In the genomic region with DNA sequence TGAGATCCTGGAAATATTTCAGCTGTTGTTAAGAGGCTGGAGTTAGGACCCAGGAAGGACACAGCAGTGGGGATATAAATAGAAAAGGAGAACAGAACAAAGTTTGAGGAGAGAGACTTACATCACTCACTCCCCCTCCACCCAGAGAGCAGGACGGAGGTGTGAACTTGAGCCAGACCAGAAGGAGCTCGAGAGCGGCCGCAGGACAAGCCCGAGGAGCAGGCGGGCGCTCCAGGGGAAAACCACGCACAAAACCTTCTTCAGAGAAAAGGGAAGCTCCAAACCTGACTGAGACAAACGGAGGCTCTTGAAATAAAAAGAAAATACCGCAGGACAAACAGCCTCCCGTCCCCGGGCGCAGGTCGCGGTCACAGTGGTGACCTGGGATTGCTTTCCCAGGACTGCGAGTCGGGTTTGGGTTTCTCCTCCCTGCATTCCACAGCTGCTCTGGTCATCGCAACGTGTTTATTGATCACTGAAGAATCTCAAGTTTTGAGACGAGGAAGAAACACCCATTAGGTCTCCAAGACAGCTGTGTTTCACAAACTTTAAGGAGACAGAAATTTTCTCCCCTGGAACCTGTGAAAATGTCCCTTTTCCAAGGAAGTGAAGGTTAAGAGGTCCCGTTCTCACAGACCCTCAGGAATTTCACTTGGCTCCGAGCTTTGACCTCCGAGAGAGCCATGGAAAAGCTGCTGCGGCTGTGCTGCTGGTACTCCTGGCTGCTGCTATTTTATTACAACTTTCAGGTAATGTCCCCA, we compare ENCODE assay signal across 9 cellular contexts. TPM values are rescaled to one million over a fixed set of nuclear protein-coding genes. Genes with fewer than 3 reads are reported as not detected.
DNase-seq lines count a peak whose midpoint lies in the region; ATAC-seq and TF ChIP-seq lines count a peak whose summit lies in the region.
"Had no signal": no experiment of that assay in that cellular context is flagged by ENCODE, and none has a peak within 500 bp of the region (broad histone marks: within the 10 kb centered on the region; RNA-seq: fewer than 3 reads in every experiment).

A gene (plus strand): TSS at position 125 of the 761 bp plus-strand sequence. CDS start 559 bp downstream, at position 684.

- no peak within 1 kb of the TSS for H2AK5ac ChIP-seq in mesenchymal stem cell (ENCODE audit: low read length, severe bottlenecking)

- no peak within 1 kb of the TSS for H2BK12ac ChIP-seq in mesenchymal stem cell (ENCODE audit: low read length in 2 of 2)

- no peak within 1 kb of the TSS for H3K27ac ChIP-seq in colonic mucosa
- no peak within 1 kb of the TSS for H3K27ac ChIP-seq in mesenchymal stem cell (ENCODE audit: low read length, poor library complexity, severe bottlenecking)
- peak within 1 kb of the TSS; percentile 57 to 91 (median 73) for H3K27ac ChIP-seq in tibial nerve

- H3K4me2 ChIP-seq in mesenchymal stem cell (ENCODE audit: low read length, poor library complexity, severe bottlenecking) = no peak within 1 kb of the TSS

- peak within 1 kb of the TSS; percentile 29 for H4K8ac ChIP-seq in mesenchymal stem cell (ENCODE audit: low read length)

- TF ChIP-seq CTCF in colonic mucosa (IDR thresholded peaks at IDR 0.05) (no peak), tibial nerve (IDR thresholded peaks at IDR 0.05) (no peak), natural killer cell (IDR thresholded peaks at IDR 0.05) (no peak)

- H3K4me1 ChIP-seq in colonic mucosa = no peaks in the 10 kb centered on the region
- H3K4me1 ChIP-seq in mesenchymal stem cell (ENCODE audit: control insufficient read depth, insufficient read depth, low read depth, low read length) = no peaks in the 10 kb centered on the region
- H3K4me1 ChIP-seq in tibial nerve = peaks cover 0 to 34% (median 0%) of the 10 kb centered on the region in 4 donors

- peak; percentile 71 to 88 for TF ChIP-seq POLR2A in tibial nerve (IDR thresholded peaks at IDR 0.05)

- H2AFZ ChIP-seq in mesenchymal stem cell (ENCODE audit: low read depth, low read length) = no peak within 1 kb of the TSS

- peak in 1 of 2 donors; percentile 96 for TF ChIP-seq EP300 in tibial nerve (IDR thresholded peaks at IDR 0.05)

- DNase-seq in colonic mucosa (peak; percentile 36), mesenchymal stem cell (peak; percentile 59), tibial nerve (ENCODE audit: low spot score in 2 of 2) (peak; percentile 80 to 87), natural killer cell (no peak), cerebellum (ENCODE audit: low spot score) (no peak)
- DNase-seq in activated T-helper 2 cell treated with anti-CD3 and anti-CD28 coated beads, Interferon-gamma antibody, Interleukin-2, Interleukin-4, amounts not matched to agents 10 μg/mL and 5 μg/mL and 100 μg/mL, durations not matched to agents 14 hours and 24 hours and 36 hours (ENCODE audit: low spot score) = no peak

- no peak within 1 kb of the TSS for H3K14ac ChIP-seq in mesenchymal stem cell (ENCODE audit: low read length in 2 of 2)

- no peak within 1 kb of the TSS for H2BK5ac ChIP-seq in mesenchymal stem cell (ENCODE audit: low read depth, low read length, poor library complexity, severe bottlenecking)

- no peaks in the 10 kb centered on the region for H3K9me3 Mint-ChIP-seq in activated T-helper 2 cell treated with anti-CD3 and anti-CD28 coated beads, Interferon-gamma antibody, Interleukin-2, Interleukin-4, amounts not matched to agents 10 μg/mL and 5 μg/mL and 100 μg/mL, durations not matched to agents 14 hours and 24 hours and 36 hours
- H3K9me3 Mint-ChIP-seq in natural killer cell = no peaks in the 10 kb centered on the region
- H3K9me3 Mint-ChIP-seq: central memory CD8-positive, alpha-beta T cell had no signal

- intact Hi-C loops in colonic mucosa (cut with DNase I) = no loop called here
- intact Hi-C loops in activated T-helper 2 cell treated with anti-CD3 and anti-CD28 coated beads, Interferon-gamma antibody, Interleukin-2, Interleukin-4, amounts not matched to agents 10 μg/mL and 5 μg/mL and 100 μg/mL, durations not matched to agents 14 hours and 24 hours and 36 hours (cut with micrococcal nuclease) = no loop called here
- intact Hi-C loops in natural killer cell (cut with micrococcal nuclease) = no loop called here

- 3% methylated on average over 24 of the region's 24 CpGs for WGBS in mesenchymal stem cell
- 3 to 7% methylated on average over 24 of the region's 24 CpGs for WGBS in tibial nerve, 2 donors

- H3K4ac ChIP-seq in mesenchymal stem cell (ENCODE audit: low read depth in 1 of 2, low read length in 2 of 2) = no peak within 1 kb of the TSS

- H3K18ac ChIP-seq in mesenchymal stem cell (ENCODE audit: low read depth in 1 of 2, low read length in 2 of 2) = no peak within 1 kb of the TSS

- no peaks in the 10 kb centered on the region for H3K79me1 ChIP-seq in mesenchymal stem cell (replicated peaks; ENCODE audit: low read length, poor library complexity, severe bottlenecking)

- no peak within 1 kb of the TSS for H4K91ac ChIP-seq in mesenchymal stem cell (ENCODE audit: low read length)

- H3K4me3 ChIP-seq in colonic mucosa = peak within 1 kb of the TSS; percentile 13
- peak within 1 kb of the TSS in 1 of 2 experiments; percentile 82 for H3K4me3 ChIP-seq in mesenchymal stem cell (ENCODE audit: insufficient read depth in 1 of 2, low read depth in 1 of 2, low read length in 2 of 2)
- peak within 1 kb of the TSS; percentile 27 to 65 (median 45) for H3K4me3 ChIP-seq in tibial nerve

- H3K23ac ChIP-seq in mesenchymal stem cell (ENCODE audit: low read length in 2 of 2) = no peak within 1 kb of the TSS

- peaks cover 21% of the 10 kb centered on the region for H3K27me3 Mint-ChIP-seq in activated T-helper 2 cell treated with anti-CD3 and anti-CD28 coated beads, Interferon-gamma antibody, Interleukin-2, Interleukin-4, amounts not matched to agents 10 μg/mL and 5 μg/mL and 100 μg/mL, durations not matched to agents 14 hours and 24 hours and 36 hours (ENCODE audit: low read depth)
- peaks cover 14 to 15% of the 10 kb centered on the region in 2 donors for H3K27me3 Mint-ChIP-seq in natural killer cell (ENCODE audit: low read depth in 2 of 2)

- H3K4me1 Mint-ChIP-seq in activated T-helper 2 cell treated with anti-CD3 and anti-CD28 coated beads, Interferon-gamma antibody, Interleukin-2, Interleukin-4, amounts not matched to agents 10 μg/mL and 5 μg/mL and 100 μg/mL, durations not matched to agents 14 hours and 24 hours and 36 hours (ENCODE audit: low read depth) = no peaks in the 10 kb centered on the region
- H3K4me1 Mint-ChIP-seq in natural killer cell = peaks cover 6% of the 10 kb centered on the region in 2 donors
- H3K4me1 Mint-ChIP-seq: central memory CD8-positive, alpha-beta T cell had no signal

- ATAC-seq in HG02610 (IDR thresholded peaks at IDR 0.05; ENCODE audit: unreplicated experiment) = peak; percentile 49
- no peak for ATAC-seq in natural killer cell
- no peak for ATAC-seq in GM18861 (IDR thresholded peaks at IDR 0.05; ENCODE audit: unreplicated experiment)

- H3K36me3 Mint-ChIP-seq in activated T-helper 2 cell treated with anti-CD3 and anti-CD28 coated beads, Interferon-gamma antibody, Interleukin-2, Interleukin-4, amounts not matched to agents 10 μg/mL and 5 μg/mL and 100 μg/mL, durations not matched to agents 14 hours and 24 hours and 36 hours (ENCODE audit: low read depth) = no peaks in the 10 kb centered on the region
- no peaks in the 10 kb centered on the region for H3K36me3 Mint-ChIP-seq in natural killer cell

- no peak within 1 kb of the TSS for H3K4me3 Mint-ChIP-seq in activated T-helper 2 cell treated with anti-CD3 and anti-CD28 coated beads, Interferon-gamma antibody, Interleukin-2, Interleukin-4, amounts not matched to agents 10 μg/mL and 5 μg/mL and 100 μg/mL, durations not matched to agents 14 hours and 24 hours and 36 hours (ENCODE audit: low read depth)
- no peak within 1 kb of the TSS for H3K4me3 Mint-ChIP-seq in natural killer cell
- H3K4me3 Mint-ChIP-seq: central memory CD8-positive, alpha-beta T cell had no signal

- H3K27me3 ChIP-seq in colonic mucosa (no peaks in the 10 kb centered on the region), mesenchymal stem cell (ENCODE audit: control insufficient read depth in 1 of 2, insufficient read depth in 1 of 2, low read length in 2 of 2) (peaks cover 7 to 16% of the 10 kb centered on the region in 2 experiments), tibial nerve (peaks cover 0 to 7% of the 10 kb centered on the region in 2 donors)

- peak within 1 kb of the TSS in 1 of 2 donors; percentile 32 for H3K9ac ChIP-seq in colonic mucosa (ENCODE audit: low read depth in 2 of 2, low read length in 2 of 2)
- H3K9ac ChIP-seq in mesenchymal stem cell (ENCODE audit: low read length) = peak within 1 kb of the TSS; percentile 82

- no peak within 1 kb of the TSS for H2BK15ac ChIP-seq in mesenchymal stem cell (ENCODE audit: low read depth, poor library complexity, severe bottlenecking)

- H3K9me3 ChIP-seq in colonic mucosa (no peaks in the 10 kb centered on the region), mesenchymal stem cell (ENCODE audit: control insufficient read depth, low read length) (no peaks in the 10 kb centered on the region), tibial nerve (no peaks in the 10 kb centered on the region)

- H2BK120ac ChIP-seq in mesenchymal stem cell (ENCODE audit: low read depth, low read length) = no peak within 1 kb of the TSS

- no peaks in the 10 kb centered on the region for H3K36me3 ChIP-seq in colonic mucosa
- no peaks in the 10 kb centered on the region for H3K36me3 ChIP-seq in mesenchymal stem cell (ENCODE audit: control insufficient read depth in 1 of 2, insufficient read depth in 2 of 2, low read depth in 1 of 2, low read length in 2 of 2)
- no peaks in the 10 kb centered on the region for H3K36me3 ChIP-seq in tibial nerve

- no peak within 1 kb of the TSS for H3K27ac Mint-ChIP-seq in activated T-helper 2 cell treated with anti-CD3 and anti-CD28 coated beads, Interferon-gamma antibody, Interleukin-2, Interleukin-4, amounts not matched to agents 10 μg/mL and 5 μg/mL and 100 μg/mL, durations not matched to agents 14 hours and 24 hours and 36 hours
- H3K27ac Mint-ChIP-seq in natural killer cell = no peak within 1 kb of the TSS

RNA-seq across cellular contexts. Expression of the gene that starts here (rescaled TPM):
- total RNA-seq in colonic mucosa = 1 to 10 TPM; 3.5 to 3.6 TPM
- polyA plus RNA-seq in mesenchymal stem cell (2013, experiment 1 of 2) = 0.57 TPM
- 0.89 TPM for polyA plus RNA-seq in mesenchymal stem cell (2013, experiment 2 of 2)
- 100 to 1,000 TPM in 3 of 4 donors, 10 to 100 TPM in 1; 99.0 to 179 (median 125) TPM for total RNA-seq in tibial nerve
- 7.7 and 8.4 TPM in 2 replicates for total RNA-seq in activated T-helper 2 cell treated with anti-CD3 and anti-CD28 coated beads, Interferon-gamma antibody, Interleukin-2, Interleukin-4, amounts not matched to agents 10 μg/mL and 5 μg/mL and 100 μg/mL, durations not matched to agents 14 hours and 24 hours and 36 hours
- total RNA-seq in natural killer cell = 1 to 10 TPM in 2 of 3 donors, under 1 TPM in 1; 0.50 to 3.9 (median 1.4) TPM
- total RNA-seq in cerebellum = 4.3 TPM

Comparison
In these comparisons a context has a peak if more than half of its experiments do, and no peak if none do; other contexts are left out.
1. RNA of the gene that starts here (total RNA-seq): 99.0 to 179 TPM in tibial nerve; 7.7 to 8.4 TPM in activated T-helper 2 cell treated with anti-CD3 and anti-CD28 coated beads, Interferon-gamma antibody, Interleukin-2, Interleukin-4, amounts not matched to agents 10 μg/mL and 5 μg/mL and 100 μg/mL, durations not matched to agents 14 hours and 24 hours and 36 hours, 4.3 TPM in cerebellum (single experiment), 3.5 to 3.6 TPM in colonic mucosa and 0.50 to 3.9 TPM in natural killer cell; every median in the first group is over 10 times any median in the second.
2. DNase-seq: peak in colonic mucosa (single experiment), mesenchymal stem cell (single experiment) and tibial nerve (2 of 2); none in activated T-helper 2 cell treated with anti-CD3 and anti-CD28 coated beads, Interferon-gamma antibody, Interleukin-2, Interleukin-4, amounts not matched to agents 10 μg/mL and 5 μg/mL and 100 μg/mL, durations not matched to agents 14 hours and 24 hours and 36 hours (single experiment), natural killer cell (single experiment) and cerebellum (single experiment).
3. H3K27ac ChIP-seq: peak in tibial nerve (4 of 4); none in colonic mucosa (single experiment) and mesenchymal stem cell (single experiment).